ENCODE assay signal across 19 cellular contexts in genomic region chr2:103179800-103180199, GRCh38.
DNase-seq lines count a peak whose midpoint lies in the region; ATAC-seq and TF ChIP-seq lines count a peak whose summit lies in the region.
"Had no signal": no experiment of that assay in that cellular context is flagged by ENCODE, and none has a peak within 500 bp of the region (broad histone marks: within the 10 kb centered on the region; RNA-seq: fewer than 3 reads in every experiment).

No MANE protein-coding gene starts in this region.

- H3K27ac Mint-ChIP-seq in activated naive CD4-positive, alpha-beta T cell treated with anti-CD3 and anti-CD28 coated beads, Interleukin-2, amount 50 U/mL, for 72 hours: no peak overlapping the region
- H3K27ac Mint-ChIP-seq: CD8-positive, alpha-beta memory T cell had no signal

- H3K4me1 ChIP-seq in thyroid gland: peaks cover 0 to 17% of the 10 kb centered on the region in 2 donors

- ATAC-seq in HG02884 (IDR thresholded peaks at IDR 0.05; ENCODE audit: unreplicated experiment): no peak
- ATAC-seq in activated naive CD4-positive, alpha-beta T cell treated with anti-CD3 and anti-CD28 coated beads, Interleukin-2, amount 50 U/mL, for 72 hours: no peak
- ATAC-seq: HCT116, K562, Right ventricle myocardium inferior had no signal

- H3K9me3 ChIP-seq in thyroid gland: no peaks in the 10 kb centered on the region

- H3K36me3 Mint-ChIP-seq in activated naive CD4-positive, alpha-beta T cell treated with anti-CD3 and anti-CD28 coated beads, Interleukin-2, amount 50 U/mL, for 72 hours: no peaks in the 10 kb centered on the region
- H3K36me3 Mint-ChIP-seq: CD8-positive, alpha-beta memory T cell had no signal

- H3K27me3 ChIP-seq in thyroid gland: no peaks in the 10 kb centered on the region

- H3K9me3 Mint-ChIP-seq in activated naive CD4-positive, alpha-beta T cell treated with anti-CD3 and anti-CD28 coated beads, Interleukin-2, amount 50 U/mL, for 72 hours: peaks cover 8 to 9% of the 10 kb centered on the region in 2 donors

- no peak for TF ChIP-seq POLR2A in thyroid gland (IDR thresholded peaks at IDR 0.05)

- intact Hi-C loops in thyroid gland (cut with DNase I): no loop called here

- no peak overlapping the region for H3K27ac ChIP-seq in thyroid gland
- H3K27ac ChIP-seq: GM23248 had no signal

- no peaks in the 10 kb centered on the region for H3K36me3 ChIP-seq in thyroid gland

- DNase-seq in NCI-H446 treated with DMSO at 0.1 percent for 48 hours (lab: John Stamatoyannopoulos, UW): peak; percentile 54
- DNase-seq in globus pallidus (ENCODE audit: low spot score): peak; percentile 38
- peak; percentile 7 for DNase-seq in pons (ENCODE audit: low spot score)
- DNase-seq in thyroid gland: peak; percentile 87 to 95
- DNase-seq in amniotic stem cell (lab: John Stamatoyannopoulos, UW): no peak
- DNase-seq in activated naive CD4-positive, alpha-beta T cell treated with anti-CD3 and anti-CD28 coated beads, Interleukin-2, amount 50 U/mL, for 72 hours (ENCODE audit: low spot score in 2 of 2): no peak
- DNase-seq: CD8-positive, alpha-beta memory T cell; DMS79 treated with DMSO at 0.1 percent for 48 hours; GM23248; NCI-H1105; NCI-H1694; NCI-H2081 treated with DMSO at 0.1 percent for 48 hours; NCI-H510A; NCI-H748 treated with DMSO at 0.1 percent for 48 hours; NK-92 treated with Interleukin-12 subunit alpha and Interleukin-12 subunit beta, amount 100 ng/mL, for 24 hours had no signal

- WGBS in thyroid gland, 2 donors: 24 to 27% methylated on average over 3 of the region's 3 CpGs

- no peak for TF ChIP-seq CTCF in thyroid gland (IDR thresholded peaks at IDR 0.05)

- no peak overlapping the region for H3K4me3 ChIP-seq in thyroid gland (replicated peaks in 1 of 3)
- H3K4me3 ChIP-seq: GM23248, K562 had no signal

Comparison
In these comparisons a context has a peak if more than half of its experiments do, and no peak if none do; other contexts are left out.
1. DNase-seq: peak in NCI-H446 treated with DMSO at 0.1 percent for 48 hours (single experiment), globus pallidus (single experiment), pons (single experiment) and thyroid gland (2 of 2); none in amniotic stem cell (single experiment) and activated naive CD4-positive, alpha-beta T cell treated with anti-CD3 and anti-CD28 coated beads, Interleukin-2, amount 50 U/mL, for 72 hours (0 of 2).